ENCODE assay signal across 14 cellular contexts in the genomic region with DNA sequence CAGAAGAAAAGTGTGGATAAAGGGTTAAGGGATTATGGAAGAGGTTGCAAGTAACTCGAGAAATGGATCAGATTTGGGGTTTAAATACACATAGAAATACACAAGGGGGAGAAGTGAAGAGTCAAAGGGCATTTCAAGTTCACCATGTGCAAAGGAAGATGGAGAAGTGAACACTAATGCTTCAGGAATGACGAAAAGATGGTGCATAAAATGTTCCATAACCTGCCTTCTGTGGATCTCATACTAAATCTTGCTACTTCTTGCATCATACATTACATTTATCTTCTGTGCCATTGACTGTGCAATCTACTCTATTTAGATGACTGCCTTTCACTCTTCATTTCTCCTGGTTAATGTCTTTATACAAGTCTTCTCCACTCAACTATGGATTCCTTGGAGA.
"Had no signal": no experiment of that assay in that cellular context is flagged by ENCODE, and none has a peak within 500 bp of the region (broad histone marks: within the 10 kb centered on the region; RNA-seq: fewer than 3 reads in every experiment).

No MANE protein-coding gene starts in this region.

- H3K4me1 ChIP-seq: prostate gland had no signal

- H2AFZ ChIP-seq: neural progenitor cell had no signal

- H3K27ac ChIP-seq: body of pancreas, heart left ventricle, left ventricle myocardium inferior, neural progenitor cell, prostate gland, right atrium auricular region, tibial artery had no signal

- H3K9ac ChIP-seq: neural progenitor cell had no signal

- H3K4me2 ChIP-seq: neural progenitor cell had no signal

- ATAC-seq: body of pancreas; gastroesophageal sphincter; heart left ventricle; stimulated activated naive CD8-positive, alpha-beta T cell treated with anti-CD3 and anti-CD28 coated beads, Interleukin-15, Interleukin-2, amounts not matched to agents 100 U/mL and 50 U/mL, for 24 hours had no signal

- H3K36me3 Mint-ChIP-seq: neural progenitor cell had no signal

- H3K4me3 Mint-ChIP-seq: activated naive CD8-positive, alpha-beta T cell treated with anti-CD3 and anti-CD28 coated beads, Interleukin-2, amount 10 ng/mL, durations not matched to agents 7 days and 5 days; neural progenitor cell had no signal

- H3K27me3 ChIP-seq: body of pancreas, gastroesophageal sphincter, heart left ventricle, neural progenitor cell, right atrium auricular region, tibial artery had no signal

- H3K9me3 Mint-ChIP-seq: neural progenitor cell had no signal

- H3K4me3 ChIP-seq: body of pancreas, gastroesophageal sphincter, heart left ventricle, left ventricle myocardium inferior, neural progenitor cell, prostate gland, right atrium auricular region, tibial artery had no signal

- H3K27ac Mint-ChIP-seq: activated naive CD8-positive, alpha-beta T cell treated with anti-CD3 and anti-CD28 coated beads, Interleukin-2, amount 10 ng/mL, durations not matched to agents 7 days and 5 days; neural progenitor cell had no signal

- H3K36me3 ChIP-seq: gastroesophageal sphincter, heart left ventricle, left ventricle myocardium inferior, neural progenitor cell, prostate gland, right atrium auricular region, tibial artery had no signal

- DNase-seq: activated CD4-positive, alpha-beta T cell treated with anti-CD3 and anti-CD28 coated beads, Interleukin-2, amount 50 U/mL, for 48 hours; activated naive CD4-positive, alpha-beta T cell treated with Interleukin-2 at 50 U/mL for 16 hours; activated naive CD8-positive, alpha-beta T cell treated with anti-CD3 and anti-CD28 coated beads, Interleukin-2, amount 10 ng/mL, durations not matched to agents 7 days and 5 days; body of pancreas; heart left ventricle; left ventricle myocardium inferior; mammary epithelial cell; stimulated activated naive CD8-positive, alpha-beta T cell treated with anti-CD3 and anti-CD28 coated beads, Interleukin-15, Interleukin-2, amounts not matched to agents 100 U/mL and 50 U/mL, for 24 hours; substantia nigra; tibial artery had no signal

- H3K9me3 ChIP-seq: body of pancreas, gastroesophageal sphincter, heart left ventricle, left ventricle myocardium inferior, prostate gland, right atrium auricular region, tibial artery had no signal
